Comparison of ENCODE assay signal across 8 cellular contexts in genomic region chr5:146878471-146879172, GRCh38. TPM values are rescaled to one million over a fixed set of nuclear protein-coding genes. Genes with fewer than 3 reads are reported as not detected.
DNase-seq lines count a peak whose midpoint lies in the region; ATAC-seq and TF ChIP-seq lines count a peak whose summit lies in the region.

TSS of gene PPP2R2B (minus strand) at chr5:146878757.

- peaks cover 48% of the 10 kb centered on the region for H3K27me3 Mint-ChIP-seq in mesothelial cell of epicardium (ENCODE audit: low read depth)
- peaks cover 43 to 53% of the 10 kb centered on the region in 2 donors for H3K27me3 Mint-ChIP-seq in stimulated activated naive B cell treated with anti-CD40 and anti-IgM and Interleukin-4, amounts not matched to agents 10 μg/mL and 1 μg/mL and 100 μg/mL, for 72 hours

- H3K36me3 Mint-ChIP-seq in mesothelial cell of epicardium, result no peaks in the 10 kb centered on the region
- no peaks in the 10 kb centered on the region for H3K36me3 Mint-ChIP-seq in stimulated activated naive B cell treated with anti-CD40 and anti-IgM and Interleukin-4, amounts not matched to agents 10 μg/mL and 1 μg/mL and 100 μg/mL, for 72 hours

- H3K4me1 Mint-ChIP-seq in mesothelial cell of epicardium, result peaks cover 37% of the 10 kb centered on the region
- H3K4me1 Mint-ChIP-seq in stimulated activated naive B cell treated with anti-CD40 and anti-IgM and Interleukin-4, amounts not matched to agents 10 μg/mL and 1 μg/mL and 100 μg/mL, for 72 hours, result peaks cover 6 to 7% of the 10 kb centered on the region in 2 donors

- H3K9ac ChIP-seq in endocrine pancreas (ENCODE audit: control insufficient read depth, insufficient read depth, low read length), result peak within 1 kb of the TSS; percentile 56

- no peaks in the 10 kb centered on the region for H3K9me3 Mint-ChIP-seq in mesothelial cell of epicardium
- H3K9me3 Mint-ChIP-seq in stimulated activated naive B cell treated with anti-CD40 and anti-IgM and Interleukin-4, amounts not matched to agents 10 μg/mL and 1 μg/mL and 100 μg/mL, for 72 hours, result no peaks in the 10 kb centered on the region

- no peaks in the 10 kb centered on the region for H3K9me3 ChIP-seq in endocrine pancreas (ENCODE audit: control insufficient read depth, low read length)

- no peaks in the 10 kb centered on the region for H3K4me1 ChIP-seq in endocrine pancreas (ENCODE audit: control insufficient read depth, insufficient read depth, low read length)

- peak within 1 kb of the TSS; percentile 92 for H3K4me3 Mint-ChIP-seq in mesothelial cell of epicardium
- peak within 1 kb of the TSS; percentile 71 to 79 for H3K4me3 Mint-ChIP-seq in stimulated activated naive B cell treated with anti-CD40 and anti-IgM and Interleukin-4, amounts not matched to agents 10 μg/mL and 1 μg/mL and 100 μg/mL, for 72 hours

- peak; percentile 76 to 82 for ATAC-seq in stimulated activated naive B cell treated with anti-CD40 and anti-IgM and Interleukin-4, amounts not matched to agents 10 μg/mL and 1 μg/mL and 100 μg/mL, for 72 hours (replicated peaks)
- no peak for ATAC-seq in HG02763 (IDR thresholded peaks at IDR 0.05; ENCODE audit: unreplicated experiment)

- DNase-seq in NCI-H2029 (lab: John Stamatoyannopoulos, UW) (peak; percentile 35), NCI-H2029 treated with DMSO at 0.1 percent for 48 hours (lab: John Stamatoyannopoulos, UW) (no peak), NCI-H187 treated with DMSO at 0.1 percent for 48 hours (lab: John Stamatoyannopoulos, UW) (peak; percentile 48), mesothelial cell of epicardium (ENCODE audit: low spot score in 2 of 2, unreplicated experiment in 2 of 2) (peak; percentile 40 to 62)
- DNase-seq in activated CD8-positive, alpha-beta memory T cell treated with anti-CD3 and anti-CD28 coated beads for 48 hours (ENCODE audit: low read depth in 2 of 3, low spot score in 2 of 3), result peak in 2 of 3 experiments; percentile 13 to 23
- no peak for DNase-seq in stimulated activated naive B cell treated with anti-CD40 and anti-IgM and Interleukin-4, amounts not matched to agents 10 μg/mL and 1 μg/mL and 100 μg/mL, for 72 hours

- no peaks in the 10 kb centered on the region for H3K27me3 ChIP-seq in endocrine pancreas (ENCODE audit: control insufficient read depth, insufficient read depth, low read length)

- no peaks in the 10 kb centered on the region for H3K36me3 ChIP-seq in endocrine pancreas (ENCODE audit: control insufficient read depth, insufficient read depth, low read length)

- H3K4me3 ChIP-seq in endocrine pancreas (ENCODE audit: control insufficient read depth, insufficient read depth, low read length), result peak within 1 kb of the TSS; percentile 58

- peak within 1 kb of the TSS; percentile 87 for H3K27ac Mint-ChIP-seq in mesothelial cell of epicardium
- no peak within 1 kb of the TSS for H3K27ac Mint-ChIP-seq in stimulated activated naive B cell treated with anti-CD40 and anti-IgM and Interleukin-4, amounts not matched to agents 10 μg/mL and 1 μg/mL and 100 μg/mL, for 72 hours

- TF ChIP-seq CTCF in mesothelial cell of epicardium (IDR thresholded peaks at IDR 0.05; ENCODE audit: unreplicated experiment), result no peak

RNA-seq across cellular contexts. Expression of gene PPP2R2B, which starts in this region (rescaled TPM):
- total RNA-seq in mesothelial cell of epicardium, result 18.2 to 20.2 TPM (median 19.7 TPM) in 3 replicates

Comparison
In these comparisons a context has a peak if more than half of its experiments do, and no peak if none do; other contexts are left out.
1. DNase-seq: peak in NCI-H2029 (single experiment), NCI-H187 treated with DMSO at 0.1 percent for 48 hours (single experiment), activated CD8-positive, alpha-beta memory T cell treated with anti-CD3 and anti-CD28 coated beads for 48 hours (2 of 3) and mesothelial cell of epicardium (2 of 2); none in NCI-H2029 treated with DMSO at 0.1 percent for 48 hours (single experiment) and stimulated activated naive B cell treated with anti-CD40 and anti-IgM and Interleukin-4, amounts not matched to agents 10 μg/mL and 1 μg/mL and 100 μg/mL, for 72 hours (single experiment).